8 cellular contexts compared by ENCODE assay signal in the genomic region with DNA sequence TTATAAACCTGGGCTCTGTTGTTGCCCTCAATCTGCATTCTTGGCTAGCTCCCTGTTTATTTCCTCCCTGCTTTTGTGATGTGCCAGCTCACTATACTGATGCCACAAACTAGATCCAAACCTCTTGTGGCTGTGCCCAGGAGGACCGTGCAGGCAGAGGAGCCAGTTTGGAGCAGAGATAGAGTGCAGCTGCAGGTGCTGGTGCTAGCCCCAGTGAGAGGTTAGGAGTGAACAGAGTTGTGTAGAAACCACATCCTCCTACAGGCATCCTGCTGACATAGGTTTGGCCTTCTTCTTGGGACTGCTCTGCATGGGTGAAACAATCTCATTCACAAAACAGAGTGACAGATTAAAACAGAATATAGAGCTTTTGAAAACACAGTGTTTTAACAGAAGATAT. TPM values are rescaled to one million over a fixed set of nuclear protein-coding genes. Genes with fewer than 3 reads are reported as not detected.
DNase-seq lines count a peak whose midpoint lies in the region; ATAC-seq and TF ChIP-seq lines count a peak whose summit lies in the region.

No MANE protein-coding gene starts in this region.

- no peak for TF ChIP-seq POLR2A in prostate gland (IDR thresholded peaks at IDR 0.05)

- DNase-seq in T-helper 2 cell treated with Interferon-gamma antibody and Interleukin-4, amounts not matched to agents 5 μg/mL and 100 μg/mL, for 36 hours (ENCODE audit: low spot score) = peak; percentile 45
- DNase-seq in lower lobe of right lung (no peak), SK-N-SH (no peak), mesothelial cell of epicardium (ENCODE audit: low spot score in 2 of 2, unreplicated experiment in 2 of 2) (no peak), caudate nucleus (lab: John Stamatoyannopoulos, UW) (no peak), prostate gland (ENCODE audit: low spot score) (no peak)

- POLR2A ChIA-PET in SK-N-SH (lab: Yijun Ruan, JAX) = no interaction called here

- TF ChIP-seq RAD21 in SK-N-SH (IDR thresholded peaks at IDR 0.05; ENCODE audit: low read length) = no peak

- H3K27ac Mint-ChIP-seq in T-helper 2 cell treated with Interferon-gamma antibody and Interleukin-4, amounts not matched to agents 5 μg/mL and 100 μg/mL, for 36 hours = peak overlapping the region; percentile 91
- no peak overlapping the region for H3K27ac Mint-ChIP-seq in mesothelial cell of epicardium

- no peaks in the 10 kb centered on the region for H3K9me2 ChIP-seq in SK-N-SH

- CTCF ChIA-PET in SK-N-SH (lab: Yijun Ruan, JAX) = interaction anchor here (1.1 to 1.7 kb wide), 2 partner anchors 12 to 14 kb away, joined by 3 read pairs; no protein-coding TSS in a partner anchor

- peak overlapping the region; percentile 80 for H3K4me3 Mint-ChIP-seq in T-helper 2 cell treated with Interferon-gamma antibody and Interleukin-4, amounts not matched to agents 5 μg/mL and 100 μg/mL, for 36 hours
- H3K4me3 Mint-ChIP-seq in mesothelial cell of epicardium = no peak overlapping the region

- H3K36me3 ChIP-seq in lower lobe of right lung (no peaks in the 10 kb centered on the region), SK-N-SH (replicated peaks in 1 of 2; ENCODE audit: control insufficient read depth in 1 of 2, insufficient read depth in 2 of 2, low read length in 1 of 2) (no peaks in the 10 kb centered on the region), prostate gland (no peaks in the 10 kb centered on the region)

- peaks cover 3% of the 10 kb centered on the region for H3K36me3 Mint-ChIP-seq in T-helper 2 cell treated with Interferon-gamma antibody and Interleukin-4, amounts not matched to agents 5 μg/mL and 100 μg/mL, for 36 hours (ENCODE audit: low read depth)
- no peaks in the 10 kb centered on the region for H3K36me3 Mint-ChIP-seq in mesothelial cell of epicardium

- no peak overlapping the region for H2AFZ ChIP-seq in SK-N-SH (ENCODE audit: low read depth)

- H3K27me3 ChIP-seq in lower lobe of right lung (ENCODE audit: low read depth) = no peaks in the 10 kb centered on the region
- H3K27me3 ChIP-seq in SK-N-SH (ENCODE audit: insufficient read depth) = no peaks in the 10 kb centered on the region
- no peaks in the 10 kb centered on the region for H3K27me3 ChIP-seq in prostate gland (replicated peaks; ENCODE audit: insufficient read depth)

- H3K27ac ChIP-seq in lower lobe of right lung (no peak overlapping the region), SK-N-SH (ENCODE audit: low read depth in 2 of 2, low read length in 1 of 2) (no peak overlapping the region), caudate nucleus (ENCODE audit: low read depth, low read length) (no peak overlapping the region), prostate gland (no peak overlapping the region)

- peaks cover 54% of the 10 kb centered on the region for H3K4me1 Mint-ChIP-seq in T-helper 2 cell treated with Interferon-gamma antibody and Interleukin-4, amounts not matched to agents 5 μg/mL and 100 μg/mL, for 36 hours (ENCODE audit: low read depth)
- H3K4me1 Mint-ChIP-seq in mesothelial cell of epicardium = peaks cover 17% of the 10 kb centered on the region

- H3K27me3 Mint-ChIP-seq in T-helper 2 cell treated with Interferon-gamma antibody and Interleukin-4, amounts not matched to agents 5 μg/mL and 100 μg/mL, for 36 hours (ENCODE audit: low read depth) = peaks cover 3% of the 10 kb centered on the region
- H3K27me3 Mint-ChIP-seq in mesothelial cell of epicardium (ENCODE audit: low read depth) = peaks cover 22% of the 10 kb centered on the region

- no peaks in the 10 kb centered on the region for H3K79me2 ChIP-seq in SK-N-SH (ENCODE audit: insufficient read depth)

- no peak overlapping the region for H3K9ac ChIP-seq in SK-N-SH

- H3K9me3 Mint-ChIP-seq in T-helper 2 cell treated with Interferon-gamma antibody and Interleukin-4, amounts not matched to agents 5 μg/mL and 100 μg/mL, for 36 hours = no peaks in the 10 kb centered on the region
- no peaks in the 10 kb centered on the region for H3K9me3 Mint-ChIP-seq in mesothelial cell of epicardium

- TF ChIP-seq CTCF in lower lobe of right lung (IDR thresholded peaks at IDR 0.05) (no peak), SK-N-SH (IDR thresholded peaks at IDR 0.05) (no peak), mesothelial cell of epicardium (IDR thresholded peaks at IDR 0.05; ENCODE audit: unreplicated experiment) (no peak), prostate gland (IDR thresholded peaks at IDR 0.05) (no peak)

- H3K4me1 ChIP-seq in lower lobe of right lung (no peaks in the 10 kb centered on the region), SK-N-SH (ENCODE audit: control insufficient read depth in 1 of 2, insufficient read depth in 2 of 2, low read depth in 1 of 2, low read length in 1 of 2) (no peaks in the 10 kb centered on the region), prostate gland (replicated peaks) (no peaks in the 10 kb centered on the region)

- ATAC-seq in GM18520 (IDR thresholded peaks at IDR 0.05; ENCODE audit: unreplicated experiment) = peak; percentile 76
- ATAC-seq in HG02840 (IDR thresholded peaks at IDR 0.05; ENCODE audit: low FRiP score, unreplicated experiment) = peak; percentile 90
- ATAC-seq in lower lobe of right lung = peak; percentile 62 to 72

- no peaks in the 10 kb centered on the region for H3F3A ChIP-seq in SK-N-SH (replicated peaks; ENCODE audit: insufficient read depth)

- no peak for TF ChIP-seq EP300 in SK-N-SH (IDR thresholded peaks at IDR 0.05; ENCODE audit: borderline replicate concordance in 1 of 2, low read depth in 1 of 2, low read length in 1 of 2)

- H4K20me1 ChIP-seq in SK-N-SH (ENCODE audit: insufficient read depth) = no peaks in the 10 kb centered on the region

- H3K4me3 ChIP-seq in lower lobe of right lung (no peak overlapping the region), SK-N-SH (ENCODE audit: low read depth in 2 of 2, low read length in 1 of 2) (no peak overlapping the region), prostate gland (no peak overlapping the region)

- WGBS in SK-N-SH (ENCODE audit: low lambda C conversion rate) = 0% methylated on average over 1 of the region's 1 CpG
- WGBS in prostate gland = 9% methylated on average over 1 of the region's 1 CpG

- intact Hi-C loops in lower lobe of right lung (cut with DNase I) = no loop called here
- intact Hi-C loops in prostate gland (cut with DNase I) = no loop called here

- no peak overlapping the region for H3K4me2 ChIP-seq in SK-N-SH

- H3K9me3 ChIP-seq in lower lobe of right lung (no peaks in the 10 kb centered on the region), SK-N-SH (no peaks in the 10 kb centered on the region), prostate gland (no peaks in the 10 kb centered on the region)

TF ChIP-seq in SK-N-SH, 30 proteins besides CTCF, POLR2A, EP300 and RAD21 (continues in another document):
- no peak for TF ChIP-seq TCF12 (IDR thresholded peaks at IDR 0.05)
- TF ChIP-seq, protein P1, sequence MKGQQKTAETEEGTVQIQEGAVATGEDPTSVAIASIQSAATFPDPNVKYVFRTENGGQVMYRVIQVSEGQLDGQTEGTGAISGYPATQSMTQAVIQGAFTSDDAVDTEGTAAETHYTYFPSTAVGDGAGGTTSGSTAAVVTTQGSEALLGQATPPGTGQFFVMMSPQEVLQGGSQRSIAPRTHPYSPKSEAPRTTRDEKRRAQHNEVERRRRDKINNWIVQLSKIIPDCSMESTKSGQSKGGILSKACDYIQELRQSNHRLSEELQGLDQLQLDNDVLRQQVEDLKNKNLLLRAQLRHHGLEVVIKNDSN (IDR thresholded peaks at IDR 0.05; ENCODE audit: borderline replicate concordance, low read depth) = no peak
- TF ChIP-seq SIN3A (IDR thresholded peaks at IDR 0.05; ENCODE audit: borderline replicate concordance, low read depth, low read length) = no peak
- TF ChIP-seq CHD2 (IDR thresholded peaks at IDR 0.05; ENCODE audit: low read length, partially characterized antibody) = no peak
- TF ChIP-seq RCOR1 (IDR thresholded peaks at IDR 0.05; ENCODE audit: low read length) = no peak
- TF ChIP-seq, protein P2, sequence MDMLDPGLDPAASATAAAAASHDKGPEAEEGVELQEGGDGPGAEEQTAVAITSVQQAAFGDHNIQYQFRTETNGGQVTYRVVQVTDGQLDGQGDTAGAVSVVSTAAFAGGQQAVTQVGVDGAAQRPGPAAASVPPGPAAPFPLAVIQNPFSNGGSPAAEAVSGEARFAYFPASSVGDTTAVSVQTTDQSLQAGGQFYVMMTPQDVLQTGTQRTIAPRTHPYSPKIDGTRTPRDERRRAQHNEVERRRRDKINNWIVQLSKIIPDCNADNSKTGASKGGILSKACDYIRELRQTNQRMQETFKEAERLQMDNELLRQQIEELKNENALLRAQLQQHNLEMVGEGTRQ (IDR thresholded peaks at IDR 0.05; ENCODE audit: borderline replicate concordance, low read depth, low read length) = no peak
- TF ChIP-seq, protein P3, sequence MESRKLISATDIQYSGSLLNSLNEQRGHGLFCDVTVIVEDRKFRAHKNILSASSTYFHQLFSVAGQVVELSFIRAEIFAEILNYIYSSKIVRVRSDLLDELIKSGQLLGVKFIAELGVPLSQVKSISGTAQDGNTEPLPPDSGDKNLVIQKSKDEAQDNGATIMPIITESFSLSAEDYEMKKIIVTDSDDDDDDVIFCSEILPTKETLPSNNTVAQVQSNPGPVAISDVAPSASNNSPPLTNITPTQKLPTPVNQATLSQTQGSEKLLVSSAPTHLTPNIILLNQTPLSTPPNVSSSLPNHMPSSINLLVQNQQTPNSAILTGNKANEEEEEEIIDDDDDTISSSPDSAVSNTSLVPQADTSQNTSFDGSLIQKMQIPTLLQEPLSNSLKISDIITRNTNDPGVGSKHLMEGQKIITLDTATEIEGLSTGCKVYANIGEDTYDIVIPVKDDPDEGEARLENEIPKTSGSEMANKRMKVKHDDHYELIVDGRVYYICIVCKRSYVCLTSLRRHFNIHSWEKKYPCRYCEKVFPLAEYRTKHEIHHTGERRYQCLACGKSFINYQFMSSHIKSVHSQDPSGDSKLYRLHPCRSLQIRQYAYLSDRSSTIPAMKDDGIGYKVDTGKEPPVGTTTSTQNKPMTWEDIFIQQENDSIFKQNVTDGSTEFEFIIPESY (IDR thresholded peaks at IDR 0.05; ENCODE audit: borderline replicate concordance, low read depth) = no peak
- no peak for TF ChIP-seq NFIC (IDR thresholded peaks at IDR 0.05; ENCODE audit: borderline replicate concordance)
- TF ChIP-seq NRF1 (IDR thresholded peaks at IDR 0.05; ENCODE audit: low read depth, low read length) = no peak
- no peak for TF ChIP-seq GATA2 (CRISPR knock-in tag; IDR thresholded peaks at IDR 0.05)
- TF ChIP-seq YY1 (IDR thresholded peaks at IDR 0.05; ENCODE audit: low read depth) = no peak
- TF ChIP-seq RXRA (IDR thresholded peaks at IDR 0.05; ENCODE audit: borderline replicate concordance, low read depth) = no peak

RNA-seq across cellular contexts. Expression of a gene that starts 25.7 kb away (rescaled TPM):
- total RNA-seq in lower lobe of right lung (0.95 TPM), mesothelial cell of epicardium (0.27 to 0.51 TPM (median 0.27 TPM) in 3 replicates), prostate gland (not detected)
- polyA plus RNA-seq in SK-N-SH (2012; rRNA removed) = 0.15 and 0.28 TPM in 2 replicates
- 0.14 and 0.15 TPM in 2 replicates for polyA plus RNA-seq in SK-N-SH (2012; cell fraction: cytosol; rRNA removed)
- not detected in 2 replicates for polyA plus RNA-seq in SK-N-SH (2012; cell fraction: nucleus; rRNA removed)
